12 cellular contexts compared by ENCODE assay signal in genomic region chr3:47804571-47804970, GRCh38. TPM values are rescaled to one million over a fixed set of nuclear protein-coding genes. Genes with fewer than 3 reads are reported as not detected.
A peak's percentile ranks its signal among the peaks of the same experiment; 100 is the strongest.
DNase-seq lines count a peak whose midpoint lies in the region; ATAC-seq and TF ChIP-seq lines count a peak whose summit lies in the region.
"Had no signal": no experiment of that assay in that cellular context is flagged by ENCODE, and none has a peak within 500 bp of the region (broad histone marks: within the 10 kb centered on the region; RNA-seq: fewer than 3 reads in every experiment).

No MANE protein-coding gene starts in this region.

- TF ChIP-seq CTCF in A673 (conservative IDR thresholded peaks at IDR 0.05; ENCODE audit: low read depth, low read length) (no peak), Caco-2 (IDR thresholded peaks at IDR 0.05; ENCODE audit: insufficient read depth in 1 of 2, low read depth in 1 of 2, low read length in 1 of 2, severe bottlenecking in 1 of 2, unreplicated experiment in 1 of 2) (no peak)
- TF ChIP-seq CTCF in activated CD8-positive, alpha-beta T cell treated with anti-CD3 and anti-CD28 coated beads for 36 hours (IDR thresholded peaks at IDR 0.05) = no peak

- H3K36me3 Mint-ChIP-seq in Caco-2 (ENCODE audit: insufficient read depth, unreplicated experiment) = peaks cover 17% of the 10 kb centered on the region
- H3K36me3 Mint-ChIP-seq in activated CD8-positive, alpha-beta T cell treated with anti-CD3 and anti-CD28 coated beads for 36 hours (ENCODE audit: low read depth) = peaks cover 2% of the 10 kb centered on the region

- no peak overlapping the region for H3K27ac Mint-ChIP-seq in Caco-2 (ENCODE audit: unreplicated experiment)
- H3K27ac Mint-ChIP-seq in activated CD8-positive, alpha-beta T cell treated with anti-CD3 and anti-CD28 coated beads for 36 hours = peak overlapping the region; percentile 98

- H3K4me1 ChIP-seq in A673 (ENCODE audit: insufficient read depth, low read length, poor library complexity, severe bottlenecking) (no peaks in the 10 kb centered on the region), Caco-2 (peaks cover 15% of the 10 kb centered on the region)

- no peaks in the 10 kb centered on the region for H3K27me3 Mint-ChIP-seq in Caco-2 (ENCODE audit: insufficient read depth, unreplicated experiment)
- no peaks in the 10 kb centered on the region for H3K27me3 Mint-ChIP-seq in activated CD8-positive, alpha-beta T cell treated with anti-CD3 and anti-CD28 coated beads for 36 hours

- H3K9me3 ChIP-seq in A673 (ENCODE audit: low read depth, low read length, poor library complexity, severe bottlenecking) = no peaks in the 10 kb centered on the region
- H3K9me3 ChIP-seq in Caco-2 = no peaks in the 10 kb centered on the region
- H3K9me3 ChIP-seq: heart left ventricle, SJSA1 had no signal

- H3K4me1 Mint-ChIP-seq in Caco-2 (ENCODE audit: low read depth, unreplicated experiment) = peaks cover 6% of the 10 kb centered on the region
- peaks cover 20% of the 10 kb centered on the region for H3K4me1 Mint-ChIP-seq in activated CD8-positive, alpha-beta T cell treated with anti-CD3 and anti-CD28 coated beads for 36 hours (ENCODE audit: low read depth)

- POLR2A ChIA-PET in A673 (lab: Charles Lee; ENCODE audit: low non-redundant PET) (no interaction called here), Caco-2 (lab: Charles Lee) (no interaction called here)
- POLR2A ChIA-PET in activated CD8-positive, alpha-beta T cell treated with anti-CD3 and anti-CD28 coated beads for 36 hours (lab: Charles Lee) = interaction anchor here (0.9 to 1.6 kb wide), 6 partner anchors 10 to 46 kb away, joined by 3 to 5 read pairs (median 4); no protein-coding TSS in a partner anchor

- H3K27me3 ChIP-seq in A673 (replicated peaks; ENCODE audit: insufficient read depth, low read depth, low read length, poor library complexity) = no peaks in the 10 kb centered on the region
- no peaks in the 10 kb centered on the region for H3K27me3 ChIP-seq in Caco-2 (replicated peaks; ENCODE audit: control insufficient read depth, insufficient read depth, low read length)
- H3K27me3 ChIP-seq: heart left ventricle, SJSA1 had no signal

- H3K36me3 ChIP-seq in A673 (ENCODE audit: insufficient read depth, low read length, poor library complexity, severe bottlenecking) (peaks cover 3% of the 10 kb centered on the region), Caco-2 (ENCODE audit: control insufficient read depth, insufficient read depth, low read length) (no peaks in the 10 kb centered on the region)

- H3K4me3 ChIP-seq in A673 (ENCODE audit: low read depth, low read length, poor library complexity, severe bottlenecking) (peak overlapping the region; percentile 76), Caco-2 (ENCODE audit: low read depth, low read length) (no peak overlapping the region)

- intact Hi-C loops in A673 (cut with micrococcal nuclease; ENCODE audit: unreplicated experiment) = no loop called here
- intact Hi-C loops in Caco-2 (cut with micrococcal nuclease; ENCODE audit: unreplicated experiment) = no loop called here
- intact Hi-C loops in activated CD8-positive, alpha-beta T cell treated with anti-CD3 and anti-CD28 coated beads for 36 hours (cut with micrococcal nuclease) = no loop called here

- CTCF ChIA-PET in A673 (lab: Charles Lee) (no interaction called here), Caco-2 (lab: Charles Lee) (interaction anchor here (1.6 kb wide), 1 partner anchor 20 kb away, joined by 8 read pairs; no protein-coding TSS in a partner anchor)
- CTCF ChIA-PET in activated CD8-positive, alpha-beta T cell treated with anti-CD3 and anti-CD28 coated beads for 36 hours (lab: Charles Lee) = interaction anchor here (1.3 to 2.9 kb wide), 5 partner anchors 11 to 283 kb away, joined by 3 to 25 read pairs (median 3); no protein-coding TSS in a partner anchor

- H3K4me3 Mint-ChIP-seq in Caco-2 (ENCODE audit: unreplicated experiment) = peak overlapping the region; percentile 89
- peak overlapping the region; percentile 97 for H3K4me3 Mint-ChIP-seq in activated CD8-positive, alpha-beta T cell treated with anti-CD3 and anti-CD28 coated beads for 36 hours

- BruUV-seq in A673 (replicated peaks; lab: Mats Ljungman, UMichigan) (no TSS peak), Caco-2 (replicated peaks; lab: Mats Ljungman, UMichigan) (no TSS peak)

- DNase-seq in A673 (ENCODE audit: low spot score) = no peak
- no peak for DNase-seq in Caco-2
- no peak for DNase-seq in activated CD8-positive, alpha-beta T cell treated with anti-CD3 and anti-CD28 coated beads for 36 hours
- DNase-seq in iPS-NIHi7 (ENCODE audit: extremely low spot score) = peak; percentile 1
- no peak for DNase-seq in middle frontal gyrus (ENCODE audit: extremely low spot score, low spot score)
- no peak for DNase-seq in superior temporal gyrus (ENCODE audit: extremely low spot score)
- no peak for DNase-seq in HPDE6-E6E7 (ENCODE audit: extremely low spot score)
- DNase-seq: activated CD4-positive, alpha-beta T cell treated with anti-CD3 and anti-CD28 coated beads, Interleukin-2, amount 50 U/mL, for 48 hours; heart left ventricle; NCI-H1436 had no signal

- no peak for ATAC-seq in activated CD8-positive, alpha-beta T cell treated with anti-CD3 and anti-CD28 coated beads for 36 hours
- no peak for ATAC-seq in HG02678 (IDR thresholded peaks at IDR 0.05; ENCODE audit: unreplicated experiment)
- ATAC-seq: heart left ventricle had no signal

- no peak overlapping the region for H3K27ac ChIP-seq in A673 (ENCODE audit: low read depth, low read length, poor library complexity, severe bottlenecking)
- H3K27ac ChIP-seq: SJSA1 had no signal

- no peaks in the 10 kb centered on the region for H3K9me3 Mint-ChIP-seq in Caco-2 (ENCODE audit: unreplicated experiment)
- no peaks in the 10 kb centered on the region for H3K9me3 Mint-ChIP-seq in activated CD8-positive, alpha-beta T cell treated with anti-CD3 and anti-CD28 coated beads for 36 hours

RNA-seq across cellular contexts. Expression of gene DHX30, which starts 1.6 kb away (rescaled TPM):
- total RNA-seq in A673 (2021) (80.2 and 84.5 TPM in 2 replicates), Caco-2 (2022) (71.8 and 75.7 TPM in 2 replicates)
- 10 to 100 TPM; 81.5 to 84.2 TPM for total RNA-seq in activated CD8-positive, alpha-beta T cell treated with anti-CD3 and anti-CD28 coated beads for 36 hours

RNA-seq across cellular contexts. Expression of gene SMARCC1, which starts 22.9 kb away (rescaled TPM):
- 126 and 129 TPM in 2 replicates for total RNA-seq in A673 (2021)
- total RNA-seq in Caco-2 (2022) = 128 and 139 TPM in 2 replicates
- 100 to 1,000 TPM; 106 to 113 TPM for total RNA-seq in activated CD8-positive, alpha-beta T cell treated with anti-CD3 and anti-CD28 coated beads for 36 hours
